In the genomic region with DNA sequence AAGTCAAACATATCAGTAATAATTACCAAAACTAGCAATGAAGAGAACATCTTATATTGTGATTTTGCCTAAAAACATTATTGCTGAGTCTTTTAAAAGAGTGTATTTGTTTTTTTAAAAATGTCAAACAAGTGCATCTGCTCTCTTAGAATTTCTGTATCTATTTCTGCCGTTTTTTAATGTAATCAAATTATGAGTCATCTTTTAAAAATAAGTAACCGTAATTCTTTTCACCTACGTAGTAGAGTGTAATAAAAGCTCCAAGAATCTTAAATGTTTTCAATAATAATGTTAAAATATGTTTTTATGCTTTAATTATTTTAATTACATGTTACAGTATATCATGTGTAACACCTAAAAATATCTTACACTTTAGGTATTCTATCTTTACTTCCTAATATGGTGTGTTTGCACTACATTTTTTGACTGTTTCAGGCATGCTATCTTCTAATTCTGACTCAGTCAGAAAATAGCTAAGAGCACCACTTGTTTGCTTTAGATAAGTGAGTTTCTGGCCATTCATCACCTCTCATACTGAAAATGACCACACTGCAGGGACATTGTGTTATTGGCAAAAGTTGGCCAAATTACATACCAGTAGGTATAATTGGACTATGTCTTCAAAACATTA, we compare ENCODE assay signal across 15 cellular contexts.
DNase-seq lines count a peak whose midpoint lies in the region; ATAC-seq and TF ChIP-seq lines count a peak whose summit lies in the region.
"Had no signal": no experiment of that assay in that cellular context is flagged by ENCODE, and none has a peak within 500 bp of the region (broad histone marks: within the 10 kb centered on the region; RNA-seq: fewer than 3 reads in every experiment).

No MANE protein-coding gene starts in this region.

- ATAC-seq in heart right ventricle (peak; percentile 61 to 94 (median 86)), GM19395 (IDR thresholded peaks at IDR 0.05; ENCODE audit: unreplicated experiment) (no peak)
- ATAC-seq: A549 had no signal

- TF ChIP-seq POLR2A in spleen (IDR thresholded peaks at IDR 0.05) = no peak

- H3K4me3 Mint-ChIP-seq in type B pancreatic cell = no peak overlapping the region
- H3K4me3 Mint-ChIP-seq: neural progenitor cell; stimulated activated naive CD8-positive, alpha-beta T cell treated with anti-CD3 and anti-CD28 coated beads, Interleukin-15, Interleukin-2, amounts not matched to agents 100 ng/mL and 50 ng/mL, for 24 hours had no signal

- no peaks in the 10 kb centered on the region for H3K9me3 ChIP-seq in heart right ventricle
- H3K9me3 ChIP-seq in spleen = no peaks in the 10 kb centered on the region
- H3K9me3 ChIP-seq: A549 had no signal

- H3K27me3 ChIP-seq in heart right ventricle = no peaks in the 10 kb centered on the region
- H3K27me3 ChIP-seq in spleen (replicated peaks in 1 of 7) = no peaks in the 10 kb centered on the region
- H3K27me3 ChIP-seq: neural progenitor cell had no signal

- in situ Hi-C loops in astrocyte of the cerebellum (cut with HindIII; ENCODE audit: low sequenced_read_pairs) = no loop called here

- H3K4me1 ChIP-seq in heart right ventricle = peaks cover 0 to 28% (median 2%) of the 10 kb centered on the region in 9 donors
- peaks cover 0 to 7% (median 0%) of the 10 kb centered on the region in 6 donors for H3K4me1 ChIP-seq in spleen
- H3K4me1 ChIP-seq: A549, neural progenitor cell had no signal

- no peaks in the 10 kb centered on the region for H3K27me3 Mint-ChIP-seq in type B pancreatic cell
- H3K27me3 Mint-ChIP-seq: stimulated activated naive CD8-positive, alpha-beta T cell treated with anti-CD3 and anti-CD28 coated beads, Interleukin-15, Interleukin-2, amounts not matched to agents 100 ng/mL and 50 ng/mL, for 24 hours had no signal

- 44% methylated on average over 3 of the region's 3 CpGs for WGBS in heart right ventricle, 2 donors
- WGBS in spleen, 5 donors = 78 to 91% (median 83%) methylated on average over 3 of the region's 3 CpGs

- H3K36me3 ChIP-seq in heart right ventricle = no peaks in the 10 kb centered on the region
- H3K36me3 ChIP-seq in spleen = no peaks in the 10 kb centered on the region
- H3K36me3 ChIP-seq: neural progenitor cell had no signal

- TF ChIP-seq CTCF in astrocyte of the cerebellum (IDR thresholded peaks at IDR 0.05; ENCODE audit: low read depth, low read length, missing control alignments) (no peak), heart right ventricle (IDR thresholded peaks at IDR 0.05) (no peak), type B pancreatic cell (conservative IDR thresholded peaks at IDR 0.05) (no peak), spleen (IDR thresholded peaks at IDR 0.05 in 8 of 11, conservative IDR thresholded peaks at IDR 0.05 in 3 of 11) (no peak)

- H3K4me3 ChIP-seq in astrocyte of the cerebellum (ENCODE audit: low read depth, low read length) = no peak overlapping the region
- no peak overlapping the region for H3K4me3 ChIP-seq in heart right ventricle
- H3K4me3 ChIP-seq in spleen = no peak overlapping the region
- H3K4me3 ChIP-seq: A549, neural progenitor cell had no signal

- intact Hi-C loops in heart right ventricle (cut with DNase I) (no loop called here), spleen (cut with DNase I; ENCODE audit: low total_unique reads) (no loop called here)

- H3K36me3 Mint-ChIP-seq in type B pancreatic cell = no peaks in the 10 kb centered on the region
- H3K36me3 Mint-ChIP-seq: neural progenitor cell had no signal

- H3K27ac Mint-ChIP-seq in type B pancreatic cell = peak overlapping the region; percentile 22
- H3K27ac Mint-ChIP-seq: neural progenitor cell; stimulated activated naive CD8-positive, alpha-beta T cell treated with anti-CD3 and anti-CD28 coated beads, Interleukin-15, Interleukin-2, amounts not matched to agents 100 ng/mL and 50 ng/mL, for 24 hours had no signal

- peak overlapping the region in 8 of 10 donors; percentile 53 to 85 (median 77) for H3K27ac ChIP-seq in heart right ventricle
- no peak overlapping the region for H3K27ac ChIP-seq in spleen
- H3K27ac ChIP-seq: A549, neural progenitor cell had no signal

- peaks cover 21% of the 10 kb centered on the region for H3K4me1 Mint-ChIP-seq in type B pancreatic cell (ENCODE audit: unreplicated experiment)

- DNase-seq in NCI-H1417 (lab: John Stamatoyannopoulos, UW) (peak in 2 of 3 experiments; percentile 1 to 55), NCI-H1417 treated with DMSO at 0.1 percent for 48 hours (lab: John Stamatoyannopoulos, UW) (no peak), astrocyte of the cerebellum (ENCODE audit: low read depth) (peak; percentile 38), heart right ventricle (peak in 1 of 2 donors; percentile 16), type B pancreatic cell (ENCODE audit: extremely low spot score, unreplicated experiment) (no peak), NCI-H2029 treated with DMSO at 0.1 percent for 48 hours (lab: John Stamatoyannopoulos, UW) (no peak), spleen (no peak)
- DNase-seq: amygdala, DMS79, NCI-H1436, T1000 had no signal

- H3K9me3 Mint-ChIP-seq in type B pancreatic cell = no peaks in the 10 kb centered on the region
- H3K9me3 Mint-ChIP-seq: stimulated activated naive CD8-positive, alpha-beta T cell treated with anti-CD3 and anti-CD28 coated beads, Interleukin-15, Interleukin-2, amounts not matched to agents 100 ng/mL and 50 ng/mL, for 24 hours had no signal

Comparison
In these comparisons a context has a peak if more than half of its experiments do, and no peak if none do; other contexts are left out.
1. DNase-seq: peak in NCI-H1417 (2 of 3) and astrocyte of the cerebellum (single experiment); none in NCI-H1417 treated with DMSO at 0.1 percent for 48 hours (single experiment), type B pancreatic cell (single experiment), NCI-H2029 treated with DMSO at 0.1 percent for 48 hours (single experiment) and spleen (single experiment).
2. H3K27ac ChIP-seq: peak in heart right ventricle (8 of 10); none in spleen (0 of 8).